Comparison of ENCODE assay signal across 2 cellular contexts in genomic region chr1:21673277-21673780, GRCh38.
A peak's percentile ranks its signal among the peaks of the same experiment; 100 is the strongest.
TF ChIP-seq lines count a peak whose summit lies in the region.

No MANE protein-coding gene starts in this region.

TF ChIP-seq in liver, 16 proteins besides CTCF, POLR2A, EP300 and RAD21 (continued from another document):
- TF ChIP-seq REST (IDR thresholded peaks at IDR 0.05) (peak; percentile 18), SP1 (IDR thresholded peaks at IDR 0.05) (peak; percentile 45), FOXA1 (IDR thresholded peaks at IDR 0.05) (no peak), RXRA (IDR thresholded peaks at IDR 0.05) (peak in 1 of 2 donors; percentile 46), ATF3 (IDR thresholded peaks at IDR 0.05) (no peak), TAF1 (conservative IDR thresholded peaks at IDR 0.05) (no peak), NR2F2 (IDR thresholded peaks at IDR 0.05) (peak; percentile 29), GABPA (IDR thresholded peaks at IDR 0.05 in 1 of 2, conservative IDR thresholded peaks at IDR 0.05 in 1 of 2) (peak in 1 of 2 donors; percentile 45), HNF4A (conservative IDR thresholded peaks at IDR 0.05) (peak in 1 of 2 donors; percentile 24), JUND (IDR thresholded peaks at IDR 0.05) (no peak), YY1 (IDR thresholded peaks at IDR 0.05) (no peak)

TF ChIP-seq in HepG2, 621 proteins besides CTCF, POLR2A, EP300 and RAD21 (continued from another document):
- TF ChIP-seq HMGXB3 (CRISPR knock-in tag; IDR thresholded peaks at IDR 0.05; ENCODE audit: borderline replicate concordance) (no peak), ADNP (CRISPR knock-in tag; IDR thresholded peaks at IDR 0.05) (no peak), JUNB (CRISPR knock-in tag; IDR thresholded peaks at IDR 0.05; ENCODE audit: borderline replicate concordance) (no peak), SRSF9 (IDR thresholded peaks at IDR 0.05; ENCODE audit: borderline replicate concordance, insufficient read depth, low read depth, low read length, poor library complexity, severe bottlenecking) (no peak), NFE2 (CRISPR knock-in tag; IDR thresholded peaks at IDR 0.05) (no peak), CERS6 (CRISPR knock-in tag; IDR thresholded peaks at IDR 0.05) (no peak), HMGXB4 (CRISPR knock-in tag; IDR thresholded peaks at IDR 0.05; ENCODE audit: borderline replicate concordance in 1 of 2, low read depth in 1 of 2) (no peak), NR2C2 (CRISPR knock-in tag; IDR thresholded peaks at IDR 0.05; ENCODE audit: borderline replicate concordance) (no peak), ZNF646 (CRISPR knock-in tag; IDR thresholded peaks at IDR 0.05) (no peak), SMARCE1 (IDR thresholded peaks at IDR 0.05; ENCODE audit: borderline replicate concordance) (no peak)
